In genomic region chr11:116778556-116778955, GRCh38 we compare ENCODE assay signal across 19 cellular contexts. TPM values are rescaled to one million over a fixed set of nuclear protein-coding genes. Genes with fewer than 3 reads are reported as not detected.
"Had no signal": no experiment of that assay in that cellular context is flagged by ENCODE, and none has a peak within 500 bp of the region (broad histone marks: within the 10 kb centered on the region; RNA-seq: fewer than 3 reads in every experiment).

No MANE protein-coding gene starts in this region.

- H3K27me3 ChIP-seq: cardiac muscle cell, tibial nerve, vagina had no signal

- DNase-seq: activated CD8-positive, alpha-beta memory T cell treated with anti-CD3 and anti-CD28 coated beads, Interleukin-2, amount 50 U/mL, for 4 hours; effector CD4-positive, alpha-beta T cell; hypothalamus; retina; stimulated activated CD4-positive, alpha-beta T cell treated with anti-CD3 and anti-CD28 coated beads, Interleukin-15, amount 100 ng/mL, for 24 hours; stimulated activated CD4-positive, alpha-beta T cell treated with anti-CD3 and anti-CD28 coated beads, Interleukin-4, amount 100 ng/mL, for 4 hours; T-helper 2 cell had no signal

- H3K27ac ChIP-seq: cardiac muscle cell, coronary artery, parathyroid adenoma, tibial nerve, vagina had no signal

- H3K9me3 ChIP-seq: tibial nerve, vagina had no signal

- H3K4me3 ChIP-seq: cardiac muscle cell, coronary artery, tibial nerve, vagina had no signal

- H2AFZ ChIP-seq: parathyroid adenoma had no signal

- H3K9me3 Mint-ChIP-seq: activated T-helper 2 cell treated with anti-CD3 and anti-CD28 coated beads, Interferon-gamma antibody, Interleukin-2, Interleukin-4, amounts not matched to agents 10 μg/mL and 5 μg/mL and 100 μg/mL, durations not matched to agents 14 hours and 24 hours and 36 hours had no signal

- H3K4me1 ChIP-seq: parathyroid adenoma, vagina had no signal

- H3K9ac ChIP-seq: parathyroid adenoma had no signal

- H3K79me2 ChIP-seq: parathyroid adenoma had no signal

RNA-seq across cellular contexts. Expression of gene APOA5, which starts 13.1 kb away (rescaled TPM):
- total RNA-seq: activated T-helper 2 cell treated with anti-CD3 and anti-CD28 coated beads, Interferon-gamma antibody, Interleukin-2, Interleukin-4, amounts not matched to agents 10 μg/mL and 5 μg/mL and 100 μg/mL, durations not matched to agents 14 hours and 24 hours and 36 hours; astrocyte; cardiac muscle cell; endothelial cell of umbilical vein; fibroblast of lung; glomerular endothelial cell; lower leg skin; skeletal muscle tissue; tibial nerve; vagina had no signal

RNA-seq across cellular contexts. Expression of gene APOA4, which starts 44.5 kb away (rescaled TPM):
- total RNA-seq: activated T-helper 2 cell treated with anti-CD3 and anti-CD28 coated beads, Interferon-gamma antibody, Interleukin-2, Interleukin-4, amounts not matched to agents 10 μg/mL and 5 μg/mL and 100 μg/mL, durations not matched to agents 14 hours and 24 hours and 36 hours; astrocyte; endothelial cell of umbilical vein; fibroblast of lung; glomerular endothelial cell; lower leg skin; tibial nerve; vagina had no signal

RNA-seq across cellular contexts. Expression of gene APOC3, which starts 51.2 kb away (rescaled TPM):
- total RNA-seq: activated T-helper 2 cell treated with anti-CD3 and anti-CD28 coated beads, Interferon-gamma antibody, Interleukin-2, Interleukin-4, amounts not matched to agents 10 μg/mL and 5 μg/mL and 100 μg/mL, durations not matched to agents 14 hours and 24 hours and 36 hours; astrocyte; endothelial cell of umbilical vein; fibroblast of lung; glomerular endothelial cell; lower leg skin; skeletal muscle tissue; tibial nerve; vagina had no signal
